In the genomic region with DNA sequence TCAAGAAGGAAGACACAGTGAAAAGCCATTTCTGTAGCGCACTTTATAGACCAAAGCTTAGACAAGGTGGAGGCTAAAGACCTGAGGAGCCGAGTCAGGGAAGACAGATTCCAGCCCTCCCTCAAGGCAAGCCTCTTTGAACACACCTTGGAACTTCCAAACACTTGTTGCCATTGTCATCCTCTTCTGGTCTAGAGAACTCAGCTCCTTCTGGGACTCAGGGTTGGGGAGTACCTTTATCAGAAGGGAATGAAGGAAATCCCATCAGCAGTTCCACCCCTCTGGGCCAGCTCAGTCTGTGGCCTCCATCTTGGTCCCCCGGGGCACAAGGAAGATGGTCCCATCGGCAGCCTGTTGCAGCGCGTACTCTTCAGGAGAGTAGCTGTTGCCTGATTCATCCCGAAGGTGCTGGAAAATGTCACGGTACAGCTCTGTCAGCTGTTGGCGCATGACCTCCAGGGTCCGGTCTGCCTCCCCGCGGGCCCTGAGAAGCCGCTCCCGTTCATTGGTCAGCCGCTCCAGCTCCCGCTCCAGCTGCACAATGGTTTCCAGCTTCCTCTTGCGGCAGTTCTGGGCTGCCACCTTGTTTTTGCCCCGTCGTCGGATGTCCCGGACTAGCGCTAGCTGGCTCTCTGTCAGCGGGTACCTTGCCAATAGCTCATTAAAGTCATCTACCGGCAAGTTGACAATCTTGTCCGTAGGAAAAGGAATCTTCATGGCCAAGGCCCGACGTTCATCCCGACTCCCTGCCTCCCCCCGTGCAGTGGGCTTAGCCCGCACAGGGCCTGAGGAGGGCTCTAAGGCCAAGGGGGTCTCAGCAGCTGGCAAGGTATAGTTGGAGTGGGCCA, we compare ENCODE assay signal across 1 cellular context.
TF ChIP-seq lines count a peak whose summit lies in the region.

No MANE protein-coding gene starts in this region.

TF ChIP-seq in HepG2, 621 proteins besides CTCF, POLR2A, EP300 and RAD21:
- TF ChIP-seq TRIM24 (CRISPR knock-in tag; IDR thresholded peaks at IDR 0.05) (no peak), HNRNPLL (IDR thresholded peaks at IDR 0.05; ENCODE audit: low read depth, low read length, poor library complexity, severe bottlenecking) (peak; percentile 27), ZNF629 (CRISPR knock-in tag; conservative IDR thresholded peaks at IDR 0.05) (no peak), TBX2 (CRISPR knock-in tag; IDR thresholded peaks at IDR 0.05; ENCODE audit: borderline replicate concordance) (no peak), KAT2B (IDR thresholded peaks at IDR 0.05; ENCODE audit: borderline replicate concordance, low read depth, low read length) (no peak), AGO2 (optimal IDR thresholded peaks at IDR 0.05; ENCODE audit: low read depth, low read length) (peak; percentile 64)
- TF ChIP-seq, protein P1, sequence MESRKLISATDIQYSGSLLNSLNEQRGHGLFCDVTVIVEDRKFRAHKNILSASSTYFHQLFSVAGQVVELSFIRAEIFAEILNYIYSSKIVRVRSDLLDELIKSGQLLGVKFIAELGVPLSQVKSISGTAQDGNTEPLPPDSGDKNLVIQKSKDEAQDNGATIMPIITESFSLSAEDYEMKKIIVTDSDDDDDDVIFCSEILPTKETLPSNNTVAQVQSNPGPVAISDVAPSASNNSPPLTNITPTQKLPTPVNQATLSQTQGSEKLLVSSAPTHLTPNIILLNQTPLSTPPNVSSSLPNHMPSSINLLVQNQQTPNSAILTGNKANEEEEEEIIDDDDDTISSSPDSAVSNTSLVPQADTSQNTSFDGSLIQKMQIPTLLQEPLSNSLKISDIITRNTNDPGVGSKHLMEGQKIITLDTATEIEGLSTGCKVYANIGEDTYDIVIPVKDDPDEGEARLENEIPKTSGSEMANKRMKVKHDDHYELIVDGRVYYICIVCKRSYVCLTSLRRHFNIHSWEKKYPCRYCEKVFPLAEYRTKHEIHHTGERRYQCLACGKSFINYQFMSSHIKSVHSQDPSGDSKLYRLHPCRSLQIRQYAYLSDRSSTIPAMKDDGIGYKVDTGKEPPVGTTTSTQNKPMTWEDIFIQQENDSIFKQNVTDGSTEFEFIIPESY (CRISPR knock-in tag; IDR thresholded peaks at IDR 0.05), result peak; percentile 37; the same call in 1 of the 2 replicates
